8 cellular contexts compared by ENCODE assay signal in the genomic region with DNA sequence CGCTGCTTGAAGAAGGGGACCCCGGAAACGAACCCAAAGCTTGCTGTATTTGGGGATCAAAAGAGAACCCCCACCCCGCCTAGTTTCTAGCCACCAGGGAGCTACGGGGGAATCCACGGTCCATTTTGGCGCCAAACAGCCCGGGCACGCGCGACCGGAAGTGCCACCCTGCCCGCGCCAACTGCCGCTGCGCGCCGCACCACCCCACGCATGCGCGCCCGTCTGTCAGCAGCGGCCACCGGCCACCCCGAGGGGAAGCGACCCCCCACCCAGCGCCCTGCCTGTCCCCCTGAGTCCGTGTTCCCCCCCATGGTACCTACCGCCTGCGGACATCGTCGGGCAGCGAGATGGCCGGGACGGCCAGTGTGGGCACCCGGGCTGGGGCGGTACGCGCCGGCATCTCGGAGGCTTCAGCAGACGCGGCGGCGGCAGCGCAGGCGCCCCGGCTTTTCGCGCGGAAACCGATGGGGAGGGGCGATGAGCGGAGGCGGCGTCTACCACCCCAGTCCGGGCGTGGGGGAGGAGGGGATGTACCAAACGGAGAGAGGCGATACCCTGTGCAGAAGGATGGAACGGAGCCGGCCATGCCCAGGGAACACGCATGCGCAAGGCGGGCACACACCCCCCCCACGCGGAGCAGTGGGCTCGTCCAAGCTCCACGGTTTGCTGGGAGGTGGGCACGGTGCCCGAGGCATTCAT. TPM values are rescaled to one million over a fixed set of nuclear protein-coding genes. Genes with fewer than 3 reads are reported as not detected.
A peak's percentile ranks its signal among the peaks of the same experiment; 100 is the strongest.
DNase-seq lines count a peak whose midpoint lies in the region; ATAC-seq, FAIRE-seq and TF ChIP-seq lines count a peak whose summit lies in the region.

A gene (minus strand): TSS at position 454 of the 699 bp plus-strand sequence. CDS start 54 bp downstream, at position 400.

- peaks cover 2% of the 10 kb centered on the region for H3K4me1 ChIP-seq in right cardiac atrium (ENCODE audit: control insufficient read depth, insufficient read depth, low read length)

- no peaks in the 10 kb centered on the region for H3K9me3 ChIP-seq in right cardiac atrium (ENCODE audit: control insufficient read depth, low read length)

- intact Hi-C loops in T-helper 2 cell treated with Interferon-gamma antibody and Interleukin-4, amounts not matched to agents 100 ng/mL and 5 ng/mL, for 36 hours (cut with micrococcal nuclease), result loop anchor here (1.0 to 2.0 kb wide), 3 partner anchors 36 to 209 kb away; a partner anchor contains a TSS
- intact Hi-C loops in right cardiac atrium (cut with DNase I), result loop anchor here in 2 of 4 donors (5.0 to 10.0 kb wide), 2 partner anchors 43 to 60 kb away; a partner anchor contains a TSS

- ATAC-seq in HG02885 (IDR thresholded peaks at IDR 0.05; ENCODE audit: poor library complexity, unreplicated experiment), result peak; percentile 89
- ATAC-seq in right cardiac atrium, result peak; percentile 98

- peak within 1 kb of the TSS; percentile 68 for H3K27ac ChIP-seq in right cardiac atrium (ENCODE audit: low read length)

- H3K4me3 ChIP-seq in right cardiac atrium (ENCODE audit: low read length), result peak within 1 kb of the TSS; percentile 60

- WGBS in right cardiac atrium, result under 1% methylated on average over 71 of the region's 71 CpGs

- H3K27me3 ChIP-seq in right cardiac atrium (ENCODE audit: control insufficient read depth, insufficient read depth), result no peaks in the 10 kb centered on the region

- DNase-seq in NCI-H1930 (lab: John Stamatoyannopoulos, UW) (peak; percentile 80 to 92), anterior cingulate cortex (lab: John Stamatoyannopoulos, UW) (peak; percentile 84 to 98 (median 96)), right cardiac atrium (peak; percentile 97 to 99 (median 98)), pulmonary artery endothelial cell (ENCODE audit: low read depth, low spot score) (peak; percentile 84), urothelium cell line (ENCODE audit: low spot score) (peak; percentile 98)

- peak; percentile 97 for TF ChIP-seq POLR2A in GM15510 (IDR thresholded peaks at IDR 0.05; ENCODE audit: borderline replicate concordance, extremely low read depth, insufficient read length)

- peak; percentile 69 for FAIRE-seq in urothelium cell line (lab: Jason Lieb, UNC)

RNA-seq across cellular contexts. Expression of the gene that starts here (rescaled TPM):
- total RNA-seq in T-helper 2 cell treated with Interferon-gamma antibody and Interleukin-4, amounts not matched to agents 100 ng/mL and 5 ng/mL, for 36 hours, result 398 and 410 TPM in 2 replicates
- total RNA-seq in right cardiac atrium (10 to 100 TPM; 21.0 to 37.2 (median 30.3) TPM), pulmonary artery endothelial cell (39.4 and 61.7 TPM in 2 replicates)
- 19.3 TPM for polyA plus RNA-seq in right cardiac atrium

Comparison
In these comparisons a context has a peak if more than half of its experiments do, and no peak if none do; other contexts are left out.
1. Peak in every context shown above with its lines: DNase-seq, ATAC-seq, H3K4me3 ChIP-seq and H3K27ac ChIP-seq.